In the genomic region with DNA sequence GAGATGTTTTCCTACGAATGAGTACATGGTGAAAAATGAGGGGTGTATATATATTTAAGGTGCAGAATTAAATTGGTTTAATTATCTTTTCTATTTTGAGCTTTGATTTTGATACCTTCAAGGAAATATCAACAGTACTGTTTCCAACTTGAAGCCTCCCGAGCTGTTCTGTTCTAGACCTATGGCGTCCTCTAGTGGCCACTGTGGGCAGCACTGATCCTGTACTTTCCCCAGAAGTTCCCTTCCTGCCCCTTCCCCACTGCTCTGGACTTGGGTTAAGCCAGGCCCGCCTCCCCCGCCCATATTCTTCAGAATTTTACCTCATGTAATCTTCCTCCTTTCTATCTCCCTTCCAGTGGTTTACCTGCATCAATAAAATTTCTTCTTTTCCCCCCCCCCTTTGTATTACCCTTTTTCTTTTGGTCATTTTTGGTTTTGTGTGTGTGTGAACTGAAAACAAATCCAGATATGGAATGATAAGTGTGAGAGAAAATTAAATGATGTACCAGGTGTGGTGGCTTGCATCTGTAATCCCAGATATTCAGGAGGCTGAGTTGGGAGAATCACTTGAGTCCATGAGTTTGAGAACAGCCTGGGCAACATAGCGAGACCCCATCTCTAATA, we compare ENCODE assay signal across 12 cellular contexts.
DNase-seq lines count a peak whose midpoint lies in the region; ATAC-seq and TF ChIP-seq lines count a peak whose summit lies in the region.
"Had no signal": no experiment of that assay in that cellular context is flagged by ENCODE, and none has a peak within 500 bp of the region (broad histone marks: within the 10 kb centered on the region; RNA-seq: fewer than 3 reads in every experiment).

No MANE protein-coding gene starts in this region.

- no peaks in the 10 kb centered on the region for H3K4me1 Mint-ChIP-seq in nephron progenitor cell

- H3K36me3 ChIP-seq in A673 (ENCODE audit: insufficient read depth, low read length, poor library complexity, severe bottlenecking) = no peaks in the 10 kb centered on the region
- H3K36me3 ChIP-seq in MG63 = no peaks in the 10 kb centered on the region
- H3K36me3 ChIP-seq in H7 (replicated peaks; ENCODE audit: control insufficient read depth, insufficient read depth, low read length) = no peaks in the 10 kb centered on the region

- DNase-seq in A673 (ENCODE audit: low spot score) (peak; percentile 1), DMS 273 (lab: John Stamatoyannopoulos, UW; ENCODE audit: unreplicated experiment) (peak; percentile 66), MG63 (peak; percentile 15), SK-N-DZ (ENCODE audit: low spot score) (peak; percentile 4), H7 (no peak), HuH-7 (ENCODE audit: low spot score) (no peak), nephron progenitor cell (no peak)
- DNase-seq: activated naive CD4-positive, alpha-beta T cell had no signal

- H3K27me3 Mint-ChIP-seq in nephron progenitor cell (ENCODE audit: low read depth, poor library complexity) = no peaks in the 10 kb centered on the region

- no peak overlapping the region for H3K4me3 Mint-ChIP-seq in nephron progenitor cell
- H3K4me3 Mint-ChIP-seq: CD8-positive, alpha-beta T cell had no signal

- no peaks in the 10 kb centered on the region for H3K27me3 ChIP-seq in A673 (replicated peaks; ENCODE audit: insufficient read depth, low read depth, low read length, poor library complexity)
- no peaks in the 10 kb centered on the region for H3K27me3 ChIP-seq in MG63
- H3K27me3 ChIP-seq in H7 (ENCODE audit: control insufficient read depth, insufficient read depth, low read length) = no peaks in the 10 kb centered on the region

- no peaks in the 10 kb centered on the region for H3K36me3 Mint-ChIP-seq in nephron progenitor cell (ENCODE audit: low read depth)
- H3K36me3 Mint-ChIP-seq: CD8-positive, alpha-beta T cell had no signal

- POLR2A ChIA-PET in A673 (lab: Charles Lee; ENCODE audit: low non-redundant PET) = no interaction called here

- H3K9me3 Mint-ChIP-seq in nephron progenitor cell = peaks cover 69% of the 10 kb centered on the region

- no peak overlapping the region for H3K27ac ChIP-seq in A673 (ENCODE audit: low read depth, low read length, poor library complexity, severe bottlenecking)
- H3K27ac ChIP-seq: parathyroid adenoma had no signal

- CTCF ChIA-PET in A673 (lab: Charles Lee) = no interaction called here

- 0 out of 2 replicates have a peak, but pooled peaks have one; percentile 24 for TF ChIP-seq CTCF in A673 (conservative IDR thresholded peaks at IDR 0.05; ENCODE audit: low read depth, low read length)
- no peak for TF ChIP-seq CTCF in nephron progenitor cell (IDR thresholded peaks at IDR 0.05)

- intact Hi-C loops in A673 (cut with micrococcal nuclease; ENCODE audit: unreplicated experiment) = no loop called here

- H3K4me3 ChIP-seq in A673 (ENCODE audit: low read depth, low read length, poor library complexity, severe bottlenecking) (no peak overlapping the region), MG63 (no peak overlapping the region), H7 (ENCODE audit: insufficient read depth, low read depth, low read length) (no peak overlapping the region)

- H3K9me3 ChIP-seq in A673 (ENCODE audit: low read depth, low read length, poor library complexity, severe bottlenecking) = peaks cover 13% of the 10 kb centered on the region
- no peaks in the 10 kb centered on the region for H3K9me3 ChIP-seq in MG63

- ATAC-seq in HG03378 (IDR thresholded peaks at IDR 0.05; ENCODE audit: unreplicated experiment) = no peak
- ATAC-seq: activated CD4-positive, CD25-positive, alpha-beta regulatory T cell treated with anti-CD3 and anti-CD28 coated beads, Interleukin-2, amount 50 U/mL, for 24 hours; CD8-positive, alpha-beta T cell had no signal

- no peak overlapping the region for H3K27ac Mint-ChIP-seq in nephron progenitor cell
- H3K27ac Mint-ChIP-seq: CD8-positive, alpha-beta T cell had no signal

- H3K4me1 ChIP-seq in A673 (ENCODE audit: insufficient read depth, low read length, poor library complexity, severe bottlenecking) = no peaks in the 10 kb centered on the region
- H3K4me1 ChIP-seq: parathyroid adenoma had no signal

- no TSS peak for BruUV-seq in A673 (replicated peaks; lab: Mats Ljungman, UMichigan)

Comparison
In these comparisons a context has a peak if more than half of its experiments do, and no peak if none do; other contexts are left out.
1. DNase-seq: peak in A673 (single experiment), DMS 273 (single experiment), MG63 (single experiment) and SK-N-DZ (single experiment); none in H7 (single experiment), HuH-7 (single experiment) and nephron progenitor cell (single experiment).